8 cellular contexts compared by ENCODE assay signal in the genomic region with DNA sequence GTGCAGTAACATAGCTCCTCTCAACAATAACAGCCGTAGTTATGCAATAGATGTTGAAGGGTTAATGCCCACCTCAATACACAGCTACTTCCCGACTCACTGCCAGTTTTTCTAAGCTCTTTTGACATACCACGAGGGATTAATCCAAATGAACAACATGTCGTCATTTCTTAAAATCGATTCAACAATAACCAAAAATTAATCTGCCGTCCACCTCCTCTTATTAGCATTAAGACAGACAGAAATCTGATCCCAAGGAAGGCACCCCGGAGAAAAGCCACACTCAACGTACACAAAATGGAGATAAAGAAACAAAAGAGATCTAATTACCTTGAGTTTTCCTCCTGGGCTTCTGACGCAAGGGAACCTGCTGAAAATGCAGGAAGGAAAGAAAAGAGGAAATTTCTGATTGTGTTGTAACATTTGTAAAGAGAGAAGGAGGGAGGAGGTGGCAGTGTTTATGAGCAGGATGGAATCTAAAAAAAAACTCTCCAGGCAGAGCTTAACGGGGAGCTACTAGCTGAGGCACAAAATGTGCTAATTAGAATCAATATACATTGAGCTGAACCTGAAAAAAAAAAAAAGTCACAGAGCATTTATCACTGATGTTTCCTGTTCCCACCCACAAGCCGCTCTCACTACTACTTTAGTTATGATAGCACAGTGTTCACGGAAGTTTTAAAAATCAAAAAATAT.
DNase-seq lines count a peak whose midpoint lies in the region; ATAC-seq, FAIRE-seq and TF ChIP-seq lines count a peak whose summit lies in the region.

No MANE protein-coding gene starts in this region.

- H3K36me3 ChIP-seq in astrocyte (ENCODE audit: insufficient read depth, low read length) (no peaks in the 10 kb centered on the region), neural cell (ENCODE audit: insufficient read depth, low read length) (no peaks in the 10 kb centered on the region)

- H3K9me2 ChIP-seq in neural cell (ENCODE audit: insufficient read depth, low read length), result no peaks in the 10 kb centered on the region

- TF ChIP-seq RAD21 in neural cell (conservative IDR thresholded peaks at IDR 0.05), result no peak

- no peaks in the 10 kb centered on the region for H3K9me3 Mint-ChIP-seq in astrocyte (ENCODE audit: unreplicated experiment)

- no peaks in the 10 kb centered on the region for H4K20me1 ChIP-seq in astrocyte (ENCODE audit: insufficient read depth, low read length)
- H4K20me1 ChIP-seq in neural cell (ENCODE audit: insufficient read depth), result no peaks in the 10 kb centered on the region

- peaks cover 10% of the 10 kb centered on the region for H3K4me1 Mint-ChIP-seq in astrocyte (ENCODE audit: low read depth, unreplicated experiment)

- DNase-seq in Kasumi-1 (lab: John Stamatoyannopoulos, UW), result peak; percentile 28 to 53
- no peak for DNase-seq in astrocyte (ENCODE audit: low read depth)
- no peak for DNase-seq in DMS114 treated with DMSO at 0.1 percent for 48 hours (lab: John Stamatoyannopoulos, UW; ENCODE audit: unreplicated experiment)
- no peak for DNase-seq in LoVo (ENCODE audit: low spot score)
- no peak for DNase-seq in DMS53 (lab: John Stamatoyannopoulos, UW)

- no peaks in the 10 kb centered on the region for H3F3A ChIP-seq in neural cell (ENCODE audit: insufficient read depth, low read length, poor library complexity, severe bottlenecking)

- no peaks in the 10 kb centered on the region for H3K79me2 ChIP-seq in astrocyte (ENCODE audit: insufficient read depth, low read length)
- no peaks in the 10 kb centered on the region for H3K79me2 ChIP-seq in neural cell (replicated peaks; ENCODE audit: insufficient read depth, low read length)

- FAIRE-seq in astrocyte (lab: Jason Lieb, UNC), result no peak

- H3K27me3 ChIP-seq in astrocyte (ENCODE audit: insufficient read depth, low read length), result no peaks in the 10 kb centered on the region
- H3K27me3 ChIP-seq in neural cell (ENCODE audit: insufficient read depth, low read depth, low read length), result no peaks in the 10 kb centered on the region

- H3K27ac Mint-ChIP-seq in astrocyte (ENCODE audit: unreplicated experiment), result no peak overlapping the region

- ATAC-seq in GM18508 (IDR thresholded peaks at IDR 0.05; ENCODE audit: insufficient read depth, unreplicated experiment) (peak; percentile 35), GM21723 (IDR thresholded peaks at IDR 0.05; ENCODE audit: unreplicated experiment) (peak; percentile 58)

- H3K4me2 ChIP-seq in astrocyte (ENCODE audit: low read length) (peak overlapping the region; percentile 80), neural cell (ENCODE audit: low read length) (peak overlapping the region; percentile 12)

- no peaks in the 10 kb centered on the region for H3K36me3 Mint-ChIP-seq in astrocyte (ENCODE audit: low read depth, unreplicated experiment)

- H2AFZ ChIP-seq in astrocyte (ENCODE audit: low read depth, low read length) (peak overlapping the region; percentile 23), neural cell (ENCODE audit: low read depth, low read length) (peak overlapping the region; percentile 42)

- TF ChIP-seq EP300 in neural cell (conservative IDR thresholded peaks at IDR 0.05; ENCODE audit: poor library complexity, severe bottlenecking), result no peak

- H3K9ac ChIP-seq in astrocyte (ENCODE audit: low read length) (peak overlapping the region; percentile 58), neural cell (ENCODE audit: low read length) (peak overlapping the region; percentile 65)

- peak overlapping the region; percentile 51 for H3K4me3 Mint-ChIP-seq in astrocyte (ENCODE audit: unreplicated experiment)

- H3K4me1 ChIP-seq in astrocyte (ENCODE audit: insufficient read depth, low read length), result no peaks in the 10 kb centered on the region

- no peaks in the 10 kb centered on the region for H3K27me3 Mint-ChIP-seq in astrocyte (ENCODE audit: low read depth, unreplicated experiment)

- H3K4me3 ChIP-seq in astrocyte (ENCODE audit: insufficient read depth, low read depth, low read length), result peak overlapping the region; percentile 13
- H3K4me3 ChIP-seq in neural cell (ENCODE audit: low read length), result peak overlapping the region; percentile 61

- H3K27ac ChIP-seq in astrocyte (ENCODE audit: low read depth, low read length), result no peak overlapping the region
- H3K27ac ChIP-seq in neural cell (ENCODE audit: low read length), result peak overlapping the region; percentile 71

- no peaks in the 10 kb centered on the region for H3K9me3 ChIP-seq in astrocyte (ENCODE audit: insufficient read depth, low read depth, low read length)
- H3K9me3 ChIP-seq in neural cell (ENCODE audit: low read length), result no peaks in the 10 kb centered on the region

- no peak for TF ChIP-seq CTCF in astrocyte (IDR thresholded peaks at IDR 0.05; ENCODE audit: insufficient read depth, low read depth, low read length)
- no peak for TF ChIP-seq CTCF in neural cell (IDR thresholded peaks at IDR 0.05; ENCODE audit: poor library complexity, severe bottlenecking)

TF ChIP-seq in neural cell, 6 proteins besides CTCF, POLR2A, EP300 and RAD21:
- TF ChIP-seq TAF1 (IDR thresholded peaks at IDR 0.05; ENCODE audit: low read depth) (no peak), POLR2AphosphoS5 (IDR thresholded peaks at IDR 0.05) (no peak)
- TF ChIP-seq, protein P1, sequence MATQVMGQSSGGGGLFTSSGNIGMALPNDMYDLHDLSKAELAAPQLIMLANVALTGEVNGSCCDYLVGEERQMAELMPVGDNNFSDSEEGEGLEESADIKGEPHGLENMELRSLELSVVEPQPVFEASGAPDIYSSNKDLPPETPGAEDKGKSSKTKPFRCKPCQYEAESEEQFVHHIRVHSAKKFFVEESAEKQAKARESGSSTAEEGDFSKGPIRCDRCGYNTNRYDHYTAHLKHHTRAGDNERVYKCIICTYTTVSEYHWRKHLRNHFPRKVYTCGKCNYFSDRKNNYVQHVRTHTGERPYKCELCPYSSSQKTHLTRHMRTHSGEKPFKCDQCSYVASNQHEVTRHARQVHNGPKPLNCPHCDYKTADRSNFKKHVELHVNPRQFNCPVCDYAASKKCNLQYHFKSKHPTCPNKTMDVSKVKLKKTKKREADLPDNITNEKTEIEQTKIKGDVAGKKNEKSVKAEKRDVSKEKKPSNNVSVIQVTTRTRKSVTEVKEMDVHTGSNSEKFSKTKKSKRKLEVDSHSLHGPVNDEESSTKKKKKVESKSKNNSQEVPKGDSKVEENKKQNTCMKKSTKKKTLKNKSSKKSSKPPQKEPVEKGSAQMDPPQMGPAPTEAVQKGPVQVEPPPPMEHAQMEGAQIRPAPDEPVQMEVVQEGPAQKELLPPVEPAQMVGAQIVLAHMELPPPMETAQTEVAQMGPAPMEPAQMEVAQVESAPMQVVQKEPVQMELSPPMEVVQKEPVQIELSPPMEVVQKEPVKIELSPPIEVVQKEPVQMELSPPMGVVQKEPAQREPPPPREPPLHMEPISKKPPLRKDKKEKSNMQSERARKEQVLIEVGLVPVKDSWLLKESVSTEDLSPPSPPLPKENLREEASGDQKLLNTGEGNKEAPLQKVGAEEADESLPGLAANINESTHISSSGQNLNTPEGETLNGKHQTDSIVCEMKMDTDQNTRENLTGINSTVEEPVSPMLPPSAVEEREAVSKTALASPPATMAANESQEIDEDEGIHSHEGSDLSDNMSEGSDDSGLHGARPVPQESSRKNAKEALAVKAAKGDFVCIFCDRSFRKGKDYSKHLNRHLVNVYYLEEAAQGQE (IDR thresholded peaks at IDR 0.05; ENCODE audit: borderline replicate concordance), result peak; percentile 38

Comparison
In these comparisons a context has a peak if more than half of its experiments do, and no peak if none do; other contexts are left out.
1. DNase-seq: peak in Kasumi-1 (2 of 2); none in astrocyte (single experiment), DMS114 treated with DMSO at 0.1 percent for 48 hours (single experiment), LoVo (single experiment) and DMS53 (single experiment).